ENCODE assay signal across 8 cellular contexts in genomic region chr10:60816624-60817023, GRCh38. TPM values are rescaled to one million over a fixed set of nuclear protein-coding genes. Genes with fewer than 3 reads are reported as not detected.
A peak's percentile ranks its signal among the peaks of the same experiment; 100 is the strongest.
DNase-seq lines count a peak whose midpoint lies in the region; ATAC-seq and TF ChIP-seq lines count a peak whose summit lies in the region.

No MANE protein-coding gene starts in this region.

- H3K4me3 Mint-ChIP-seq in neural progenitor cell, result no peak overlapping the region

- no peaks in the 10 kb centered on the region for H3K4me1 ChIP-seq in neural progenitor cell

- H3K4me1 Mint-ChIP-seq in neural progenitor cell, result no peaks in the 10 kb centered on the region

- H3K79me2 ChIP-seq in neural progenitor cell (ENCODE audit: low read depth), result no peaks in the 10 kb centered on the region

- no peaks in the 10 kb centered on the region for H3F3A ChIP-seq in neural progenitor cell (ENCODE audit: low read depth)

- no peaks in the 10 kb centered on the region for H3K36me3 ChIP-seq in neural progenitor cell

- no peaks in the 10 kb centered on the region for H3K9me3 ChIP-seq in neural progenitor cell (ENCODE audit: low read depth)

- no peak overlapping the region for H3K4me2 ChIP-seq in neural progenitor cell

- no peaks in the 10 kb centered on the region for H3K27me3 ChIP-seq in neural progenitor cell

- peak; percentile 79 for DNase-seq in D341Med (ENCODE audit: low spot score)
- DNase-seq in NCI-H2196 (lab: John Stamatoyannopoulos, UW; ENCODE audit: unreplicated experiment), result peak; percentile 50
- DNase-seq in activated CD4-positive, alpha-beta T cell treated with anti-CD3 and anti-CD28 coated beads, Interleukin-2, amount 50 U/mL, for 48 hours, result peak; percentile 6 to 14
- peak; percentile 96 for DNase-seq in fibroblast of villous mesenchyme (ENCODE audit: low read depth)
- DNase-seq in neural progenitor cell (ENCODE audit: low spot score), result peak; percentile 81

- TF ChIP-seq CTCF in fibroblast of villous mesenchyme (IDR thresholded peaks at IDR 0.05; ENCODE audit: insufficient read depth, low read depth, low read length), result peak; percentile 82
- TF ChIP-seq CTCF in neural progenitor cell (IDR thresholded peaks at IDR 0.05), result peak; percentile 90

- no peak overlapping the region for H3K9ac ChIP-seq in neural progenitor cell

- H3K4me3 ChIP-seq in fibroblast of villous mesenchyme (ENCODE audit: low read depth, low read length), result no peak overlapping the region
- no peak overlapping the region for H3K4me3 ChIP-seq in neural progenitor cell

- H3K36me3 Mint-ChIP-seq in neural progenitor cell, result no peaks in the 10 kb centered on the region

- ATAC-seq in GM18873 (IDR thresholded peaks at IDR 0.05; ENCODE audit: low FRiP score, unreplicated experiment) (peak; percentile 78), HG03066 (IDR thresholded peaks at IDR 0.05; ENCODE audit: low read depth, unreplicated experiment) (peak; percentile 66), HG03097 (IDR thresholded peaks at IDR 0.05; ENCODE audit: low FRiP score, unreplicated experiment) (no peak)

- no peaks in the 10 kb centered on the region for H4K20me1 ChIP-seq in neural progenitor cell (ENCODE audit: low read depth)

- H3K27me3 Mint-ChIP-seq in neural progenitor cell (ENCODE audit: insufficient read depth, low read depth), result no peaks in the 10 kb centered on the region

- H2AFZ ChIP-seq in neural progenitor cell (replicated peaks), result no peak overlapping the region

- no peaks in the 10 kb centered on the region for H3K9me3 Mint-ChIP-seq in neural progenitor cell

- H3K27ac ChIP-seq in neural progenitor cell, result no peak overlapping the region

- no peak overlapping the region for H3K27ac Mint-ChIP-seq in neural progenitor cell

RNA-seq across cellular contexts. Expression of gene CDK1, which starts 38.3 kb away (rescaled TPM):
- 20.0 and 49.2 TPM in 2 replicates for total RNA-seq in fibroblast of villous mesenchyme
- total RNA-seq in neural progenitor cell (ENCODE audit: low replicate concordance), result 291 and 421 TPM in 2 replicates

Comparison
In these comparisons a context has a peak if more than half of its experiments do, and no peak if none do; other contexts are left out.
1. DNase-seq: peak in every context shown above with its lines; median percentile 96 in fibroblast of villous mesenchyme; 81 in neural progenitor cell; 79 in D341Med; 50 in NCI-H2196; 10 in activated CD4-positive, alpha-beta T cell treated with anti-CD3 and anti-CD28 coated beads, Interleukin-2, amount 50 U/mL, for 48 hours.